ENCODE assay signal across 24 cellular contexts in genomic region chr12:99332936-99333591, GRCh38.
DNase-seq lines count a peak whose midpoint lies in the region; ATAC-seq, FAIRE-seq and TF ChIP-seq lines count a peak whose summit lies in the region.
"Had no signal": no experiment of that assay in that cellular context is flagged by ENCODE, and none has a peak within 500 bp of the region (broad histone marks: within the 10 kb centered on the region; RNA-seq: fewer than 3 reads in every experiment).

No MANE protein-coding gene starts in this region.

- H3K27ac ChIP-seq in GM12878 (ENCODE audit: control insufficient read depth, insufficient read depth) (no peak overlapping the region), GM23338 (ENCODE audit: low read depth) (no peak overlapping the region)
- H3K27ac ChIP-seq: 22Rv1, lower lobe of right lung, SK-N-MC, tibial artery had no signal

- H2AFZ ChIP-seq in GM12878 (ENCODE audit: control insufficient read depth, low read depth, low read length) (no peak overlapping the region), GM23338 (no peak overlapping the region)

- TF ChIP-seq CTCF in GM12878 (IDR thresholded peaks at IDR 0.05 in 2 of 3, conservative IDR thresholded peaks at IDR 0.05 in 1 of 3; ENCODE audit: control insufficient read depth in 2 of 3, extremely low read depth in 1 of 3, insufficient read depth in 1 of 3, low read depth in 3 of 3, low read length in 3 of 3) = no peak
- no peak for TF ChIP-seq CTCF in GM23338 (conservative IDR thresholded peaks at IDR 0.05; ENCODE audit: low read depth in 2 of 2)

- RAD21 ChIA-PET in GM12878 (lab: Charles Lee; ENCODE audit: unreplicated experiment) = no interaction called here

- no peaks in the 10 kb centered on the region for H3K27me3 ChIP-seq in GM12878 (replicated peaks in 1 of 2; ENCODE audit: control insufficient read depth in 2 of 2, insufficient read depth in 2 of 2, low read length in 1 of 2)
- H3K27me3 ChIP-seq in GM23338 (ENCODE audit: insufficient read depth) = no peaks in the 10 kb centered on the region
- H3K27me3 ChIP-seq: tibial artery had no signal

- H3K4me2 ChIP-seq in GM12878 (ENCODE audit: control insufficient read depth, insufficient read depth) (no peak overlapping the region), GM23338 (no peak overlapping the region)

- DNase-seq in NCI-H1092 treated with DMSO at 0.1 percent for 48 hours (lab: John Stamatoyannopoulos, UW) = peak; percentile 15
- no peak for DNase-seq in NCI-H1092 (lab: John Stamatoyannopoulos, UW)
- DNase-seq in NCI-H2029 treated with DMSO at 0.1 percent for 48 hours (lab: John Stamatoyannopoulos, UW) = peak; percentile 37
- no peak for DNase-seq in GM12878 (ENCODE audit: low read depth, low spot score)
- DNase-seq in inferior parietal cortex (ENCODE audit: extremely low spot score) = no peak
- DNase-seq in NCI-H1417 treated with DMSO at 0.1 percent for 48 hours (lab: John Stamatoyannopoulos, UW) = no peak
- DNase-seq in GM23338 (ENCODE audit: low spot score) = no peak
- DNase-seq: activated CD8-positive, alpha-beta T cell treated with anti-CD3 and anti-CD28 coated beads for 36 hours; anterior cingulate cortex; effector memory CD4-positive, alpha-beta T cell; lower lobe of right lung; NCI-H2107; NCI-H510A treated with DMSO at 0.1 percent for 48 hours; small intestine; tibial artery had no signal

- no peak overlapping the region for H3K27ac Mint-ChIP-seq in GM23338
- H3K27ac Mint-ChIP-seq: activated CD8-positive, alpha-beta T cell treated with anti-CD3 and anti-CD28 coated beads for 36 hours; activated naive CD4-positive, alpha-beta T cell treated with anti-CD3 and anti-CD28 coated beads, Interleukin-2, amount 50 U/mL, for 24 hours; activated T-helper 2 cell treated with anti-CD3 and anti-CD28 coated beads, Interferon-gamma antibody, Interleukin-2, Interleukin-4, amounts not matched to agents 10 μg/mL and 5 μg/mL and 100 μg/mL, durations not matched to agents 14 hours and 24 hours and 36 hours; stimulated activated naive CD8-positive, alpha-beta T cell treated with anti-CD3 and anti-CD28 coated beads, Interleukin-15, Interleukin-2, amounts not matched to agents 100 ng/mL and 50 ng/mL, for 24 hours had no signal

- no peaks in the 10 kb centered on the region for H3K36me3 Mint-ChIP-seq in GM23338 (ENCODE audit: low read depth)
- H3K36me3 Mint-ChIP-seq: activated naive CD4-positive, alpha-beta T cell treated with anti-CD3 and anti-CD28 coated beads, Interleukin-2, amount 50 U/mL, for 24 hours had no signal

- H3K27me3 Mint-ChIP-seq in GM23338 (ENCODE audit: insufficient read depth, low read depth, poor library complexity) = no peaks in the 10 kb centered on the region
- H3K27me3 Mint-ChIP-seq: activated CD8-positive, alpha-beta T cell treated with anti-CD3 and anti-CD28 coated beads for 36 hours; activated naive CD4-positive, alpha-beta T cell treated with anti-CD3 and anti-CD28 coated beads, Interleukin-2, amount 50 U/mL, for 24 hours; stimulated activated naive CD8-positive, alpha-beta T cell treated with anti-CD3 and anti-CD28 coated beads, Interleukin-15, Interleukin-2, amounts not matched to agents 100 ng/mL and 50 ng/mL, for 24 hours had no signal

- no peaks in the 10 kb centered on the region for H3F3A ChIP-seq in GM23338 (replicated peaks; ENCODE audit: low read depth)

- SMC1A ChIA-PET in GM12878 (lab: Charles Lee; ENCODE audit: uncharacterized antibody, unreplicated experiment) = interaction anchor here (1.5 kb wide), 1 partner anchor 29 kb away, joined by 4 read pairs; no protein-coding TSS in a partner anchor

- POLR2A ChIA-PET in GM12878 (lab: Charles Lee) = no interaction called here

- CTCF ChIA-PET in GM12878 (lab: Yijun Ruan, JAX) = no interaction called here

- FAIRE-seq in GM12878 (lab: Jason Lieb, UNC) = peak; percentile 31
- FAIRE-seq: colon, D721Med, small intestine had no signal

- H3K4me1 Mint-ChIP-seq in GM23338 = no peaks in the 10 kb centered on the region
- H3K4me1 Mint-ChIP-seq: activated naive CD4-positive, alpha-beta T cell treated with anti-CD3 and anti-CD28 coated beads, Interleukin-2, amount 50 U/mL, for 24 hours; nephron had no signal

- no peak for TF ChIP-seq EP300 in GM12878 (IDR thresholded peaks at IDR 0.05; ENCODE audit: borderline replicate concordance in 1 of 2, control insufficient read depth in 1 of 2, low read depth in 2 of 2, low read length in 2 of 2)

- H3K9me3 Mint-ChIP-seq in GM23338 = peaks cover 3% of the 10 kb centered on the region; the same call in 1 of the 3 replicates
- H3K9me3 Mint-ChIP-seq: stimulated activated naive CD8-positive, alpha-beta T cell treated with anti-CD3 and anti-CD28 coated beads, Interleukin-15, Interleukin-2, amounts not matched to agents 100 ng/mL and 50 ng/mL, for 24 hours had no signal

- TF ChIP-seq RAD21 in GM12878 (IDR thresholded peaks at IDR 0.05; ENCODE audit: insufficient read depth, low read depth, low read length) = no peak

- 3% methylated on average over 2 of the region's 2 CpGs for WGBS in GM12878 (ENCODE audit: insufficient coverage, insufficient replicate concordance, low lambda C conversion rate, missing lambda C conversion rate)

- H3K36me3 ChIP-seq in GM12878 (ENCODE audit: control insufficient read depth in 2 of 2, insufficient read depth in 2 of 2, low read length in 1 of 2) (no peaks in the 10 kb centered on the region), GM23338 (ENCODE audit: insufficient read depth) (no peaks in the 10 kb centered on the region)
- H3K36me3 ChIP-seq: lower lobe of right lung, tibial artery had no signal

- H3K4me3 ChIP-seq in GM12878 (no peak overlapping the region), GM23338 (no peak overlapping the region)
- H3K4me3 ChIP-seq: lower lobe of right lung, SK-N-MC, tibial artery had no signal

- H3K4me1 ChIP-seq in GM12878 (ENCODE audit: control insufficient read depth, insufficient read depth, low read length) = no peaks in the 10 kb centered on the region
- H3K4me1 ChIP-seq in GM23338 (ENCODE audit: insufficient read depth) = no peaks in the 10 kb centered on the region
- H3K4me1 ChIP-seq: lower lobe of right lung, tibial artery had no signal

- H3K79me2 ChIP-seq in GM12878 (ENCODE audit: control insufficient read depth, insufficient read depth, low read length) (no peaks in the 10 kb centered on the region), GM23338 (replicated peaks; ENCODE audit: insufficient read depth) (no peaks in the 10 kb centered on the region)

- H3K4me3 Mint-ChIP-seq in GM23338 = no peak overlapping the region
- H3K4me3 Mint-ChIP-seq: activated CD8-positive, alpha-beta T cell treated with anti-CD3 and anti-CD28 coated beads for 36 hours; activated naive CD4-positive, alpha-beta T cell treated with anti-CD3 and anti-CD28 coated beads, Interleukin-2, amount 50 U/mL, for 24 hours; nephron; stimulated activated naive CD8-positive, alpha-beta T cell treated with anti-CD3 and anti-CD28 coated beads, Interleukin-15, Interleukin-2, amounts not matched to agents 100 ng/mL and 50 ng/mL, for 24 hours had no signal

- no peaks in the 10 kb centered on the region for H3K9me2 ChIP-seq in GM23338 (ENCODE audit: insufficient read depth)

- in situ Hi-C loops in GM12878 (cut with MboI) = no loop called here

- ATAC-seq in HG02938 (IDR thresholded peaks at IDR 0.05; ENCODE audit: unreplicated experiment) = peak; percentile 73
- peak; percentile 70 for ATAC-seq in GM12878
- no peak for ATAC-seq in GM23338
- ATAC-seq: activated CD8-positive, alpha-beta T cell treated with anti-CD3 and anti-CD28 coated beads for 36 hours; lower lobe of right lung had no signal

- intact Hi-C loops in GM12878 (cut with micrococcal nuclease; ENCODE audit: unreplicated experiment) = no loop called here

- no peak for TF ChIP-seq POLR2A in GM12878 (IDR thresholded peaks at IDR 0.05; ENCODE audit: low read depth, low read length)

- no TSS peak for BruUV-seq in GM12878 (replicated peaks; lab: Mats Ljungman, UMichigan)

- H3K9me3 ChIP-seq in GM12878 (replicated peaks; ENCODE audit: control insufficient read depth, insufficient read depth, low read length) = no peaks in the 10 kb centered on the region
- H3K9me3 ChIP-seq: lower lobe of right lung had no signal

- no peak overlapping the region for H3K9ac ChIP-seq in GM12878 (ENCODE audit: control insufficient read depth, insufficient read depth, low read length)

- H4K20me1 ChIP-seq in GM12878 (ENCODE audit: control insufficient read depth, insufficient read depth) (no peaks in the 10 kb centered on the region), GM23338 (replicated peaks; ENCODE audit: insufficient read depth) (no peaks in the 10 kb centered on the region)

TF ChIP-seq in GM12878, 131 proteins besides CTCF, POLR2A, EP300 and RAD21 (continues in another document):
- 0 out of 2 replicates have a peak, but pooled peaks have one; percentile 39 for TF ChIP-seq MEF2A (IDR thresholded peaks at IDR 0.05; ENCODE audit: insufficient read depth, low read depth, low read length)
- no peak for TF ChIP-seq FOXM1 (IDR thresholded peaks at IDR 0.05; ENCODE audit: low read depth, low read length)
- peak; percentile 75; the same call in 1 of the 2 replicates for TF ChIP-seq ZNF217 (IDR thresholded peaks at IDR 0.05)
- TF ChIP-seq DPF2 (IDR thresholded peaks at IDR 0.05) = 0 out of 2 replicates have a peak, but pooled peaks have one; percentile 20
- TF ChIP-seq, protein P1, sequence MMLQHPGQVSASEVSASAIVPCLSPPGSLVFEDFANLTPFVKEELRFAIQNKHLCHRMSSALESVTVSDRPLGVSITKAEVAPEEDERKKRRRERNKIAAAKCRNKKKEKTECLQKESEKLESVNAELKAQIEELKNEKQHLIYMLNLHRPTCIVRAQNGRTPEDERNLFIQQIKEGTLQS (IDR thresholded peaks at IDR 0.05; ENCODE audit: borderline replicate concordance, extremely low read depth, low read depth, low read length) = no peak
- TF ChIP-seq JUNB (IDR thresholded peaks at IDR 0.05) = peak; percentile 36; the same call in 1 of the 2 replicates
- peak; percentile 42 for TF ChIP-seq MEF2B (IDR thresholded peaks at IDR 0.05; ENCODE audit: partially characterized antibody, poor library complexity, severe bottlenecking)

Comparison
In these comparisons a context has a peak if more than half of its experiments do, and no peak if none do; other contexts are left out.
1. DNase-seq: peak in NCI-H1092 treated with DMSO at 0.1 percent for 48 hours (single experiment) and NCI-H2029 treated with DMSO at 0.1 percent for 48 hours (single experiment); none in NCI-H1092 (single experiment), GM12878 (single experiment), inferior parietal cortex (single experiment), NCI-H1417 treated with DMSO at 0.1 percent for 48 hours (single experiment) and GM23338 (single experiment).